In the genomic region with DNA sequence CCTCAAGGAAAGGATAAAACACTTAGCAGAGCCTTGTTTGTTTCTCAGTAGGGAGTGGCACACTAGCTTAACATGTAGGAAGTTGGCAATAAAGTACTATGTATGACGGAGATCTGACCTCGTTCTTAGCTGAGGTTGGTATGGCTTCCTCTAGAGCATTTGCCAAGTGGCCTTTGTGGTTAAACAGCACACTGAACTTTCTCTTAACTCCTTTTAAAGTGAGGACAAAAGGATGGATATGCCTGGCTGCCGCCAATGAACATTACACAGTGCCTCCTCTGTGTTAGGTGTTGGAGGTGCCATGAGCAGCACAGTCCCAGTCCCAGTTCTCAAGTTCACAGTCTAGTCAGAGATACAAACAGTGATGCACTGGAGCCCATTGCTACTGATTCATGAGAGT, we compare ENCODE assay signal across 12 cellular contexts. TPM values are rescaled to one million over a fixed set of nuclear protein-coding genes. Genes with fewer than 3 reads are reported as not detected.
DNase-seq lines count a peak whose midpoint lies in the region; ATAC-seq, FAIRE-seq and TF ChIP-seq lines count a peak whose summit lies in the region.
"Had no signal": no experiment of that assay in that cellular context is flagged by ENCODE, and none has a peak within 500 bp of the region (broad histone marks: within the 10 kb centered on the region; RNA-seq: fewer than 3 reads in every experiment).

No MANE protein-coding gene starts in this region.

- H2AFZ ChIP-seq in OCI-LY7 (ENCODE audit: low read length) (no peak overlapping the region), smooth muscle cell (ENCODE audit: low read depth) (no peak overlapping the region)

- DNase-seq in GM12891 (ENCODE audit: insufficient read length, low spot score), result no peak
- peak; percentile 4 for DNase-seq in NB4 (ENCODE audit: low read depth)
- no peak for DNase-seq in activated naive CD8-positive, alpha-beta T cell treated with anti-CD3 and anti-CD28 coated beads for 36 hours
- DNase-seq in natural killer cell, result peak; percentile 23
- no peak for DNase-seq in stomach
- DNase-seq in OCI-LY7 (ENCODE audit: low spot score), result no peak
- DNase-seq in smooth muscle cell (lab: John Stamatoyannopoulos, UW; ENCODE audit: unreplicated experiment), result no peak
- DNase-seq: NCI-H187 treated with DMSO at 0.1 percent for 48 hours, nephron progenitor cell, Right ventricle myocardium superior had no signal

- TF ChIP-seq EP300 in stomach (IDR thresholded peaks at IDR 0.05), result no peak

- TF ChIP-seq POLR2A in GM12891 (IDR thresholded peaks at IDR 0.05; ENCODE audit: low read depth, low read length) (no peak), NB4 (IDR thresholded peaks at IDR 0.05; ENCODE audit: extremely low read depth, insufficient read length) (no peak), stomach (IDR thresholded peaks at IDR 0.05) (no peak)

- H3K4me3 ChIP-seq in NB4 (ENCODE audit: low read depth, low read length), result no peak overlapping the region
- no peak overlapping the region for H3K4me3 ChIP-seq in stomach
- H3K4me3 ChIP-seq in OCI-LY7 (ENCODE audit: low read depth, low read length, poor library complexity, severe bottlenecking), result no peak overlapping the region
- no peak overlapping the region for H3K4me3 ChIP-seq in smooth muscle cell
- H3K4me3 ChIP-seq: suprapubic skin had no signal

- H4K20me1 ChIP-seq in OCI-LY7 (ENCODE audit: insufficient read depth, low read length) (no peaks in the 10 kb centered on the region), smooth muscle cell (ENCODE audit: low read depth) (no peaks in the 10 kb centered on the region)

- H3K27me3 ChIP-seq in stomach (no peaks in the 10 kb centered on the region), smooth muscle cell (ENCODE audit: low read depth) (no peaks in the 10 kb centered on the region)
- H3K27me3 ChIP-seq: suprapubic skin had no signal

- no peaks in the 10 kb centered on the region for H3K4me1 ChIP-seq in stomach
- no peaks in the 10 kb centered on the region for H3K4me1 ChIP-seq in OCI-LY7 (ENCODE audit: insufficient read depth, low read length, poor library complexity, severe bottlenecking)
- no peaks in the 10 kb centered on the region for H3K4me1 ChIP-seq in smooth muscle cell (ENCODE audit: low read depth)
- H3K4me1 ChIP-seq: suprapubic skin had no signal

- intact Hi-C loops in natural killer cell (cut with micrococcal nuclease) (loop anchor here (2.0 to 5.0 kb wide), 2 partner anchors 41 to 90 kb away; a partner anchor contains a TSS), stomach (cut with DNase I; ENCODE audit: low total_unique reads) (no loop called here), OCI-LY7 (cut with micrococcal nuclease; ENCODE audit: unreplicated experiment) (no loop called here)

- H3F3A ChIP-seq in smooth muscle cell (ENCODE audit: low read depth), result no peaks in the 10 kb centered on the region

- POLR2A ChIA-PET in OCI-LY7 (lab: Charles Lee), result no interaction called here

- BruUV-seq in OCI-LY7 (replicated peaks; lab: Mats Ljungman, UMichigan), result no TSS peak

- no peak for TF ChIP-seq CTCF in NB4 (IDR thresholded peaks at IDR 0.05; ENCODE audit: low read depth, low read length)
- no peak for TF ChIP-seq CTCF in natural killer cell (IDR thresholded peaks at IDR 0.05)
- TF ChIP-seq CTCF in stomach (IDR thresholded peaks at IDR 0.05), result no peak
- TF ChIP-seq CTCF in OCI-LY7 (conservative IDR thresholded peaks at IDR 0.05; ENCODE audit: low read length), result no peak
- TF ChIP-seq CTCF in smooth muscle cell (IDR thresholded peaks at IDR 0.05; ENCODE audit: borderline replicate concordance, insufficient read depth, poor library complexity, severe bottlenecking), result no peak

- CTCF ChIA-PET in OCI-LY7 (lab: Charles Lee; ENCODE audit: unreplicated experiment), result no interaction called here

- H3K79me2 ChIP-seq in OCI-LY7 (ENCODE audit: insufficient read depth, low read depth, low read length), result no peaks in the 10 kb centered on the region
- H3K79me2 ChIP-seq in smooth muscle cell (ENCODE audit: low read depth), result no peaks in the 10 kb centered on the region

- peak overlapping the region in 1 of 5 donors; percentile 53 for H3K27ac ChIP-seq in stomach
- no peak overlapping the region for H3K27ac ChIP-seq in OCI-LY7 (ENCODE audit: low read depth, low read length, poor library complexity, severe bottlenecking)
- H3K27ac ChIP-seq in smooth muscle cell (ENCODE audit: low read depth), result no peak overlapping the region
- H3K27ac ChIP-seq: suprapubic skin had no signal

- FAIRE-seq in GM12891 (lab: Jason Lieb, UNC), result peak; percentile 79

- ATAC-seq in natural killer cell (peak; percentile 79 to 89 (median 86)), HG03095 (IDR thresholded peaks at IDR 0.05; ENCODE audit: unreplicated experiment) (no peak)

- H3K4me2 ChIP-seq in OCI-LY7 (ENCODE audit: low read length), result no peak overlapping the region
- no peak overlapping the region for H3K4me2 ChIP-seq in smooth muscle cell

- H3K9me3 Mint-ChIP-seq in activated naive CD8-positive, alpha-beta T cell treated with anti-CD3 and anti-CD28 coated beads for 36 hours, result no peaks in the 10 kb centered on the region
- no peaks in the 10 kb centered on the region for H3K9me3 Mint-ChIP-seq in natural killer cell

- H3K36me3 ChIP-seq in stomach (no peaks in the 10 kb centered on the region), OCI-LY7 (ENCODE audit: insufficient read depth, low read length) (no peaks in the 10 kb centered on the region), smooth muscle cell (ENCODE audit: low read depth) (no peaks in the 10 kb centered on the region)
- H3K36me3 ChIP-seq: suprapubic skin had no signal

- peaks cover 4% of the 10 kb centered on the region for H3K36me3 Mint-ChIP-seq in activated naive CD8-positive, alpha-beta T cell treated with anti-CD3 and anti-CD28 coated beads for 36 hours
- H3K36me3 Mint-ChIP-seq in natural killer cell, result no peaks in the 10 kb centered on the region

- no peak overlapping the region for H3K4me3 Mint-ChIP-seq in activated naive CD8-positive, alpha-beta T cell treated with anti-CD3 and anti-CD28 coated beads for 36 hours
- H3K4me3 Mint-ChIP-seq in natural killer cell, result peak overlapping the region; percentile 59
- H3K4me3 Mint-ChIP-seq: nephron progenitor cell had no signal

- H3K27ac Mint-ChIP-seq in activated naive CD8-positive, alpha-beta T cell treated with anti-CD3 and anti-CD28 coated beads for 36 hours, result peak overlapping the region; percentile 80
- peak overlapping the region; percentile 88 for H3K27ac Mint-ChIP-seq in natural killer cell
- H3K27ac Mint-ChIP-seq: nephron progenitor cell had no signal

- H3K27me3 Mint-ChIP-seq in activated naive CD8-positive, alpha-beta T cell treated with anti-CD3 and anti-CD28 coated beads for 36 hours, result no peaks in the 10 kb centered on the region
- H3K27me3 Mint-ChIP-seq in natural killer cell (ENCODE audit: low read depth in 2 of 2), result peaks cover 0 to 7% of the 10 kb centered on the region in 2 donors

- peaks cover 48% of the 10 kb centered on the region for H3K4me1 Mint-ChIP-seq in activated naive CD8-positive, alpha-beta T cell treated with anti-CD3 and anti-CD28 coated beads for 36 hours
- peaks cover 37 to 38% of the 10 kb centered on the region in 2 donors for H3K4me1 Mint-ChIP-seq in natural killer cell

- WGBS in stomach, 5 donors, result 17 to 41% (median 33%) methylated on average over 3 of the region's 3 CpGs
- WGBS in smooth muscle cell (ENCODE audit: low lambda C conversion rate), result 87% methylated on average over 3 of the region's 3 CpGs

- H3K9me3 ChIP-seq in stomach (no peaks in the 10 kb centered on the region), OCI-LY7 (ENCODE audit: low read length) (no peaks in the 10 kb centered on the region), smooth muscle cell (replicated peaks; ENCODE audit: low read depth) (no peaks in the 10 kb centered on the region)
- H3K9me3 ChIP-seq: suprapubic skin had no signal

- no peaks in the 10 kb centered on the region for H3K9me2 ChIP-seq in OCI-LY7 (ENCODE audit: insufficient read depth, low read length)

- no peak overlapping the region for H3K9ac ChIP-seq in smooth muscle cell (ENCODE audit: low read depth)

TF ChIP-seq in GM12891, 5 proteins besides CTCF, POLR2A, EP300 and RAD21:
- no peak for TF ChIP-seq TAF1 (IDR thresholded peaks at IDR 0.05; ENCODE audit: low read depth, low read length)
- TF ChIP-seq POLR2AphosphoS5 (IDR thresholded peaks at IDR 0.05; ENCODE audit: low read depth, low read length), result no peak
- TF ChIP-seq POU2F2 (IDR thresholded peaks at IDR 0.05; ENCODE audit: low read depth, low read length), result no peak
- TF ChIP-seq SPI1 (IDR thresholded peaks at IDR 0.05; ENCODE audit: low read depth, low read length), result no peak
- no peak for TF ChIP-seq PAX5 (IDR thresholded peaks at IDR 0.05; ENCODE audit: insufficient read depth, low read length, severe bottlenecking)

RNA-seq across cellular contexts. Expression of a gene that starts 54.4 kb away (rescaled TPM):
- not detected for polyA plus RNA-seq in GM12891 (2012; ENCODE audit: low read depth, missing spikeins)
- not detected for total RNA-seq in activated naive CD8-positive, alpha-beta T cell treated with anti-CD3 and anti-CD28 coated beads for 36 hours
- not detected for total RNA-seq in natural killer cell
- total RNA-seq in stomach, result under 1 TPM in 1 of 5 donors, not detected in 4; 0.43 TPM
- polyA plus RNA-seq in stomach, result 1 to 10 TPM in 2 of 3 donors, not detected in 1; 1.2 to 7.7 TPM
- not detected in 2 replicates for total RNA-seq in OCI-LY7 (2014; rRNA removed; shearing (Covaris generic))
- not detected in 2 replicates for total RNA-seq in OCI-LY7 (2022)
- total RNA-seq in smooth muscle cell, result 2.0 and 3.1 TPM in 2 replicates
- 0.48 and 4.2 TPM in 2 replicates for polyA plus RNA-seq in smooth muscle cell
- total RNA-seq: Right ventricle myocardium superior, suprapubic skin had no signal

Comparison
In these comparisons a context has a peak if more than half of its experiments do, and no peak if none do; other contexts are left out.
1. DNase-seq: peak in NB4 (single experiment) and natural killer cell (single experiment); none in GM12891 (single experiment), activated naive CD8-positive, alpha-beta T cell treated with anti-CD3 and anti-CD28 coated beads for 36 hours (single experiment), stomach (single experiment), OCI-LY7 (single experiment) and smooth muscle cell (single experiment).